Comparison of ENCODE assay signal across 2 cellular contexts in the genomic region with DNA sequence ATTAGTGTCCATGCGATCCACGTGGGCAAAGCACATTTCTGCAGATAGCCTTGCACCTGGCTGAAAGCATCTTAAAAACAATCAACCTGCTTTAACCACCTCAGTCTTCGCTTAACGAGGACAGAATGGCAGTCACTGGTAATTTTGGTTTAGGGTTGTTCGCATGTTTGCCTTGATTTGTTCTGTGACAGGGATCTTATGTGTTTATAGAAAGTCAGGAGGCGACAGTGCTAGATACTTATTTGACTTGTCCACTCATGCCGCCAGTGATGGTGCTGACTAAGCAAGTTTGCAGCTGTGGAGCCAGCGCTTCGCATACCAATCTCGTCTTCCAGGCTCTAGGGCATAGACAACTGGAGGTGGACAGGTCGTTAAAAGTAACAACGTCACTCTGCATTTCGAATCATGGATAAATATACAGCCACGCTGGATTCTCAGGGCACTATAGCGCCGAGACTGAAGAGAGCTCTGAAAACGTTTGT.
TF ChIP-seq lines count a peak whose summit lies in the region.

No MANE protein-coding gene starts in this region.

TF ChIP-seq in endothelial cell of umbilical vein, 7 proteins besides CTCF, POLR2A, EP300 and RAD21 (continued from another document):
- no peak for TF ChIP-seq MAX (IDR thresholded peaks at IDR 0.05; ENCODE audit: insufficient read depth, insufficient read length)
- no peak for TF ChIP-seq EZH2 (IDR thresholded peaks at IDR 0.05; ENCODE audit: borderline replicate concordance, low read depth, low read length, severe bottlenecking)
- TF ChIP-seq JUN (IDR thresholded peaks at IDR 0.05; ENCODE audit: borderline replicate concordance, insufficient read depth, insufficient read length, low read depth), result no peak
TF ChIP-seq in endothelial cell of umbilical vein: peak in this region for 0.

TF ChIP-seq in neural cell, 6 proteins besides CTCF, POLR2A, EP300 and RAD21:
- TF ChIP-seq REST (IDR thresholded peaks at IDR 0.05; ENCODE audit: borderline replicate concordance) (no peak), MXI1 (conservative IDR thresholded peaks at IDR 0.05; ENCODE audit: poor library complexity, severe bottlenecking) (peak; percentile 85)
